ENCODE assay signal across 26 cellular contexts in genomic region chr3:111652492-111653180, GRCh38. TPM values are rescaled to one million over a fixed set of nuclear protein-coding genes. Genes with fewer than 3 reads are reported as not detected.
DNase-seq lines count a peak whose midpoint lies in the region; ATAC-seq, FAIRE-seq and TF ChIP-seq lines count a peak whose summit lies in the region.
"Had no signal": no experiment of that assay in that cellular context is flagged by ENCODE, and none has a peak within 500 bp of the region (broad histone marks: within the 10 kb centered on the region; RNA-seq: fewer than 3 reads in every experiment).

No MANE protein-coding gene starts in this region.

- DNase-seq in A549 (ENCODE audit: low read depth in 1 of 2, low spot score in 1 of 2) (no peak), WTC11 (ENCODE audit: low spot score) (no peak), BE2C (no peak), NCI-H1930 (lab: John Stamatoyannopoulos, UW) (no peak)
- DNase-seq in activated CD4-positive, CD25-positive, alpha-beta regulatory T cell treated with anti-CD3 and anti-CD28 coated beads, Interleukin-2, amount 50 U/mL, for 72 hours: no peak
- DNase-seq: ACHN; activated CD4-positive, alpha-beta T cell treated with anti-CD3 and anti-CD28 coated beads for 48 hours; Calu3; GOT3; Kasumi-1; mucosa of descending colon; NCI-H1092; NCI-H187 treated with DMSO at 0.1 percent for 48 hours; sigmoid colon; upper lobe of left lung had no signal

- peak; percentile 51 for FAIRE-seq in A549 (lab: Jason Lieb, UNC)
- FAIRE-seq: TTC549 had no signal

- H3K4me3 ChIP-seq in A549 (no peak overlapping the region), BE2C (ENCODE audit: low read depth, low read length) (no peak overlapping the region)
- H3K4me3 ChIP-seq: BLaER1 treated with 17β-estradiol and CSF1 and Interleukin-3, amounts not matched to agents 10 nM and 100 nM; mucosa of descending colon; sigmoid colon; upper lobe of left lung had no signal

- peak overlapping the region; percentile 32 for H3K4me3 Mint-ChIP-seq in WTC11

- H3K9me3 Mint-ChIP-seq in WTC11: no peaks in the 10 kb centered on the region
- H3K9me3 Mint-ChIP-seq: activated T-helper 2 cell treated with anti-CD3 and anti-CD28 coated beads, Interferon-gamma antibody, Interleukin-2, Interleukin-4, amounts not matched to agents 10 μg/mL and 5 μg/mL and 100 μg/mL, durations not matched to agents 14 hours and 24 hours and 36 hours had no signal

- H3K4me1 Mint-ChIP-seq in WTC11: peaks cover 35% of the 10 kb centered on the region

- POLR2A ChIA-PET in A549 (lab: Yijun Ruan, JAX) (no interaction called here), WTC11 (lab: Charles Lee) (no interaction called here)

- H3K27me3 ChIP-seq in BE2C: peaks cover 3% of the 10 kb centered on the region; the same call in 1 of the 2 replicates
- H3K27me3 ChIP-seq: BLaER1 treated with 17β-estradiol and CSF1 and Interleukin-3, amounts not matched to agents 10 nM and 100 nM; sigmoid colon; upper lobe of left lung had no signal

- no peaks in the 10 kb centered on the region for H3K9me3 ChIP-seq in A549
- no peaks in the 10 kb centered on the region for H3K9me3 ChIP-seq in BE2C
- H3K9me3 ChIP-seq: BLaER1 treated with 17β-estradiol and CSF1 and Interleukin-3, amounts not matched to agents 10 nM and 100 nM; mucosa of descending colon; sigmoid colon; upper lobe of left lung had no signal

- H3K27ac Mint-ChIP-seq in WTC11: peak overlapping the region; percentile 29
- H3K27ac Mint-ChIP-seq: activated T-helper 2 cell treated with anti-CD3 and anti-CD28 coated beads, Interferon-gamma antibody, Interleukin-2, Interleukin-4, amounts not matched to agents 10 μg/mL and 5 μg/mL and 100 μg/mL, durations not matched to agents 14 hours and 24 hours and 36 hours; progenitor cell of endocrine pancreas had no signal

- no peak overlapping the region for H3K4me2 ChIP-seq in A549

- CTCF ChIA-PET in A549 (lab: Yijun Ruan, JAX): interaction anchor here (1.6 to 2.3 kb wide), 3 partner anchors 13 to 75 kb away, joined by 3 to 7 read pairs (median 4); no protein-coding TSS in a partner anchor
- CTCF ChIA-PET in WTC11 (lab: Charles Lee): no interaction called here

- TF ChIP-seq RAD21 in A549 (conservative IDR thresholded peaks at IDR 0.05 in 1 of 2, IDR thresholded peaks at IDR 0.05 in 1 of 2): no peak

- ATAC-seq in A549 (no peak), GM18861 (IDR thresholded peaks at IDR 0.05; ENCODE audit: unreplicated experiment) (peak; percentile 43), HG02938 (IDR thresholded peaks at IDR 0.05; ENCODE audit: unreplicated experiment) (peak; percentile 57), WTC11 (peak; percentile 73; the same call in 1 of the 2 replicates), GM21825 (IDR thresholded peaks at IDR 0.05; ENCODE audit: unreplicated experiment) (no peak)
- ATAC-seq: mucosa of descending colon had no signal

- no peaks in the 10 kb centered on the region for H3K36me3 Mint-ChIP-seq in WTC11

- no peak for TF ChIP-seq POLR2A in A549 (IDR thresholded peaks at IDR 0.05; ENCODE audit: low read length)

- 76% methylated on average over 6 of the region's 6 CpGs for WGBS in A549 (ENCODE audit: missing lambda C conversion rate)

- H3K27ac ChIP-seq in A549: no peak overlapping the region
- H3K27ac ChIP-seq: BLaER1 treated with 17β-estradiol and CSF1 and Interleukin-3, amounts not matched to agents 10 nM and 100 nM; epithelial cell of prostate; sigmoid colon; upper lobe of left lung had no signal

- H3K27me3 Mint-ChIP-seq in WTC11 (ENCODE audit: low read depth): peaks cover 5% of the 10 kb centered on the region
- H3K27me3 Mint-ChIP-seq: progenitor cell of endocrine pancreas had no signal

- no peaks in the 10 kb centered on the region for H3K36me3 ChIP-seq in BE2C
- H3K36me3 ChIP-seq: sigmoid colon, upper lobe of left lung had no signal

- TF ChIP-seq CTCF in A549 (IDR thresholded peaks at IDR 0.05) (no peak), WTC11 (IDR thresholded peaks at IDR 0.05) (no peak), BE2C (IDR thresholded peaks at IDR 0.05; ENCODE audit: low read depth, low read length) (no peak)

- H3K4me1 ChIP-seq in A549: peaks cover 14% of the 10 kb centered on the region; the same call in 2 of the 3 replicates
- H3K4me1 ChIP-seq in BE2C: no peaks in the 10 kb centered on the region
- H3K4me1 ChIP-seq: sigmoid colon, upper lobe of left lung had no signal

- no peak for TF ChIP-seq EP300 in A549 (IDR thresholded peaks at IDR 0.05)

TF ChIP-seq in A549, 52 proteins besides CTCF, POLR2A, EP300 and RAD21:
- no peak for TF ChIP-seq NFE2L2 (conservative IDR thresholded peaks at IDR 0.05; ENCODE audit: low read length)
- TF ChIP-seq MAFK (IDR thresholded peaks at IDR 0.05; ENCODE audit: partially characterized antibody): no peak
- no peak for TF ChIP-seq CHD2 (IDR thresholded peaks at IDR 0.05; ENCODE audit: low read length, partially characterized antibody)
- TF ChIP-seq SMC3 (IDR thresholded peaks at IDR 0.05): no peak
- TF ChIP-seq CHD4 (IDR thresholded peaks at IDR 0.05; ENCODE audit: borderline replicate concordance): no peak
- no peak for TF ChIP-seq BHLHE40 (IDR thresholded peaks at IDR 0.05; ENCODE audit: low read depth, low read length)
- TF ChIP-seq FOXS1 (CRISPR knock-in tag; IDR thresholded peaks at IDR 0.05): no peak
- TF ChIP-seq JUNB (IDR thresholded peaks at IDR 0.05): no peak

TF ChIP-seq in WTC11, 78 proteins besides CTCF, POLR2A, EP300 and RAD21 (continues in another document):
- TF ChIP-seq CBFB (CRISPR knock-in tag; IDR thresholded peaks at IDR 0.05; ENCODE audit: low read depth) (no peak), ZNF423 (CRISPR knock-in tag; IDR thresholded peaks at IDR 0.05) (no peak), CREM (CRISPR knock-in tag; IDR thresholded peaks at IDR 0.05) (no peak), ZNF219 (CRISPR knock-in tag; IDR thresholded peaks at IDR 0.05; ENCODE audit: borderline replicate concordance) (no peak), ZNF232 (CRISPR knock-in tag; IDR thresholded peaks at IDR 0.05) (no peak), JUN (CRISPR knock-in tag; IDR thresholded peaks at IDR 0.05) (no peak), TCF7 (CRISPR knock-in tag; IDR thresholded peaks at IDR 0.05; ENCODE audit: low read depth) (no peak), ZBTB43 (CRISPR knock-in tag; IDR thresholded peaks at IDR 0.05) (no peak), MAX (CRISPR knock-in tag; IDR thresholded peaks at IDR 0.05) (no peak), TEAD4 (CRISPR knock-in tag; IDR thresholded peaks at IDR 0.05) (no peak), ZSCAN18 (CRISPR knock-in tag; IDR thresholded peaks at IDR 0.05) (no peak), SP1 (CRISPR knock-in tag; conservative IDR thresholded peaks at IDR 0.05) (no peak), RORB (CRISPR knock-in tag; IDR thresholded peaks at IDR 0.05) (no peak), FOXP1 (CRISPR knock-in tag; IDR thresholded peaks at IDR 0.05; ENCODE audit: borderline replicate concordance) (no peak)

RNA-seq across cellular contexts. Expression of gene PLCXD2, which starts 21.8 kb away (rescaled TPM):
- polyA plus RNA-seq in A549 (2011; rRNA removed) (14.3 and 15.2 TPM in 2 replicates), A549 (2017; fragmentation: RNase III; extraction: RNeasy Plus Mini Kit Qiagen cat#74134 plus additional on column Dnase treatment) (19.2 to 23.1 TPM (median 19.9 TPM) in 3 replicates)
- polyA plus RNA-seq in A549 (2012; cell fraction: cytosol; rRNA removed): 7.9 and 9.2 TPM in 2 replicates
- polyA plus RNA-seq in A549 (2012; cell fraction: nucleus; rRNA removed): 3.9 and 5.4 TPM in 2 replicates
- polyA minus RNA-seq in A549 (2011; rRNA and poly(A)+ RNA removed): 21.7 and 23.1 TPM in 2 replicates
- total RNA-seq in WTC11 (2021): 1.8 to 2.4 TPM (median 2.3 TPM) in 3 replicates
- 0.29 TPM for polyA plus RNA-seq in BE2C (2012; ENCODE audit: insufficient read depth, insufficient read length, low read depth)

RNA-seq across cellular contexts. Expression of gene ZBED2, which starts 57.5 kb away (rescaled TPM):
- 0.48 and 0.63 TPM in 2 replicates for polyA plus RNA-seq in A549 (2011; rRNA removed)
- 0.20 and 0.23 TPM in 2 replicates for polyA plus RNA-seq in A549 (2012; cell fraction: cytosol; rRNA removed)
- polyA plus RNA-seq in A549 (2012; cell fraction: nucleus; rRNA removed): 0.17 and 0.31 TPM in 2 replicates
- 1.1 to 1.9 TPM (median 1.8 TPM) in 3 replicates for polyA plus RNA-seq in A549 (2017; fragmentation: RNase III; extraction: RNeasy Plus Mini Kit Qiagen cat#74134 plus additional on column Dnase treatment)
- 0.25 and 0.29 TPM in 2 replicates for polyA minus RNA-seq in A549 (2011; rRNA and poly(A)+ RNA removed)
- 0.07 to 0.16 TPM (median 0.09 TPM) in 3 replicates for total RNA-seq in WTC11 (2021)
- polyA plus RNA-seq in BE2C (2012; ENCODE audit: insufficient read depth, insufficient read length, low read depth): not detected
- total RNA-seq: chondrocyte, liver, mucosa of descending colon, progenitor cell of endocrine pancreas, sigmoid colon, subcutaneous adipose tissue had no signal
- polyA plus RNA-seq: liver had no signal

Comparison
In these comparisons a context has a peak if more than half of its experiments do, and no peak if none do; other contexts are left out.
1. ATAC-seq: peak in GM18861 (single experiment), HG02938 (single experiment) and WTC11 (single experiment); none in A549 (0 of 2) and GM21825 (single experiment).